10 cellular contexts compared by ENCODE assay signal in genomic region chr15:66705277-66705927, GRCh38. TPM values are rescaled to one million over a fixed set of nuclear protein-coding genes. Genes with fewer than 3 reads are reported as not detected.
DNase-seq lines count a peak whose midpoint lies in the region; ATAC-seq and TF ChIP-seq lines count a peak whose summit lies in the region.
"Had no signal": no experiment of that assay in that cellular context is flagged by ENCODE, and none has a peak within 500 bp of the region (broad histone marks: within the 10 kb centered on the region; RNA-seq: fewer than 3 reads in every experiment).

No MANE protein-coding gene starts in this region.

- no peaks in the 10 kb centered on the region; the same call in 1 of the 2 replicates for H3K36me3 ChIP-seq in H7 (replicated peaks; ENCODE audit: control insufficient read depth, insufficient read depth, low read length)
- no peaks in the 10 kb centered on the region for H3K36me3 ChIP-seq in PC-3 (ENCODE audit: low read depth, low read length)
- no peaks in the 10 kb centered on the region for H3K36me3 ChIP-seq in sigmoid colon

- H3K27me3 Mint-ChIP-seq in stimulated activated naive CD8-positive, alpha-beta T cell treated with anti-CD3 and anti-CD28 coated beads, Interleukin-15, amount 100 ng/mL, for 72 hours: peaks cover 40% of the 10 kb centered on the region

- H3K27me3 ChIP-seq in H7 (ENCODE audit: control insufficient read depth, insufficient read depth, low read length) (peaks cover 20% of the 10 kb centered on the region; the same call in 1 of the 2 replicates), PC-3 (ENCODE audit: low read length) (no peaks in the 10 kb centered on the region), right cardiac atrium (ENCODE audit: control insufficient read depth, insufficient read depth) (no peaks in the 10 kb centered on the region), sigmoid colon (no peaks in the 10 kb centered on the region)

- H3F3A ChIP-seq in PC-3 (ENCODE audit: low read length, unreplicated experiment): no peaks in the 10 kb centered on the region

- no peak overlapping the region for H2AFZ ChIP-seq in PC-3 (ENCODE audit: low read length)

- BruUV-seq in PC-3 (replicated peaks; lab: Mats Ljungman, UMichigan): no TSS peak

- no peaks in the 10 kb centered on the region for H3K9me3 Mint-ChIP-seq in stimulated activated naive CD8-positive, alpha-beta T cell treated with anti-CD3 and anti-CD28 coated beads, Interleukin-15, amount 100 ng/mL, for 72 hours

- H3K4me3 Mint-ChIP-seq in stimulated activated naive CD8-positive, alpha-beta T cell treated with anti-CD3 and anti-CD28 coated beads, Interleukin-15, amount 100 ng/mL, for 72 hours: no peak overlapping the region

- H3K27ac ChIP-seq in PC-3 (ENCODE audit: low read length) (no peak overlapping the region), right cardiac atrium (ENCODE audit: low read length) (peak overlapping the region; percentile 92), sigmoid colon (peak overlapping the region; percentile 77 to 88 (median 86))

- CTCF ChIA-PET in PC-3 (lab: Charles Lee): no interaction called here

- H3K4me2 ChIP-seq in PC-3 (ENCODE audit: low read length): peak overlapping the region; percentile 89

- no peak for ATAC-seq in PC-3
- no peak for ATAC-seq in right cardiac atrium
- ATAC-seq in GM18517 (IDR thresholded peaks at IDR 0.05; ENCODE audit: unreplicated experiment): no peak
- no peak for ATAC-seq in GM21515 (IDR thresholded peaks at IDR 0.05; ENCODE audit: unreplicated experiment)
- ATAC-seq in stimulated activated naive CD8-positive, alpha-beta T cell treated with anti-CD3 and anti-CD28 coated beads, Interleukin-15, amount 100 ng/mL, for 72 hours: no peak

- POLR2A ChIA-PET in PC-3 (lab: Charles Lee; ENCODE audit: unreplicated experiment): interaction anchor here (0.7 kb wide), 1 partner anchor 1870 kb away, joined by 3 read pairs; no protein-coding TSS in a partner anchor

- no peak for TF ChIP-seq CTCF in PC-3 (conservative IDR thresholded peaks at IDR 0.05; ENCODE audit: low read depth, low read length)
- no peak for TF ChIP-seq CTCF in sigmoid colon (IDR thresholded peaks at IDR 0.05)

- H3K79me2 ChIP-seq in PC-3 (ENCODE audit: low read length): peaks cover 55% of the 10 kb centered on the region

- TF ChIP-seq POLR2A in sigmoid colon (IDR thresholded peaks at IDR 0.05): no peak

- H3K9me2 ChIP-seq in PC-3 (replicated peaks; ENCODE audit: low read length): no peaks in the 10 kb centered on the region

- peaks cover 17% of the 10 kb centered on the region for H3K4me1 ChIP-seq in PC-3 (ENCODE audit: insufficient read depth, low read length)
- peaks cover 10% of the 10 kb centered on the region for H3K4me1 ChIP-seq in right cardiac atrium (ENCODE audit: control insufficient read depth, insufficient read depth, low read length)
- H3K4me1 ChIP-seq in sigmoid colon: peaks cover 0 to 65% (median 55%) of the 10 kb centered on the region in 4 donors

- no peak for TF ChIP-seq EP300 in sigmoid colon (IDR thresholded peaks at IDR 0.05)

- H3K9ac ChIP-seq in PC-3 (ENCODE audit: low read length): no peak overlapping the region

- peak overlapping the region; percentile 18; the same call in 1 of the 2 replicates for H3K4me3 ChIP-seq in H7 (ENCODE audit: insufficient read depth, low read depth, low read length)
- H3K4me3 ChIP-seq in PC-3 (ENCODE audit: low read length): peak overlapping the region; percentile 81
- peak overlapping the region; percentile 95 for H3K4me3 ChIP-seq in right cardiac atrium (ENCODE audit: low read length)
- peak overlapping the region in 1 of 4 donors; percentile 72 for H3K4me3 ChIP-seq in sigmoid colon

- H3K9me3 ChIP-seq in PC-3 (ENCODE audit: low read length) (no peaks in the 10 kb centered on the region), right cardiac atrium (ENCODE audit: control insufficient read depth, low read length) (no peaks in the 10 kb centered on the region), sigmoid colon (no peaks in the 10 kb centered on the region)

- H4K20me1 ChIP-seq in PC-3 (ENCODE audit: low read length): peaks cover 13% of the 10 kb centered on the region; the same call in 1 of the 2 replicates

- H3K4me1 Mint-ChIP-seq in stimulated activated naive CD8-positive, alpha-beta T cell treated with anti-CD3 and anti-CD28 coated beads, Interleukin-15, amount 100 ng/mL, for 72 hours: peaks cover 25% of the 10 kb centered on the region

- intact Hi-C loops in PC-3 (cut with micrococcal nuclease): loop anchor here (2.0 kb wide), 1 partner anchor 39 kb away; no protein-coding TSS in a partner anchor
- intact Hi-C loops in right cardiac atrium (cut with DNase I): loop anchor here (5.0 kb wide), 2 partner anchors 67 to 147 kb away; no protein-coding TSS in a partner anchor
- intact Hi-C loops in sigmoid colon (cut with DNase I): no loop called here

- H3K27ac Mint-ChIP-seq in stimulated activated naive CD8-positive, alpha-beta T cell treated with anti-CD3 and anti-CD28 coated beads, Interleukin-15, amount 100 ng/mL, for 72 hours: no peak overlapping the region

- DNase-seq in H7 (no peak), PC-3 (no peak), right cardiac atrium (no peak), sigmoid colon (no peak), NCI-H345 (lab: John Stamatoyannopoulos, UW) (no peak)
- DNase-seq in stimulated activated naive CD8-positive, alpha-beta T cell treated with anti-CD3 and anti-CD28 coated beads, Interleukin-15, amount 100 ng/mL, for 72 hours: no peak
- DNase-seq: GDM1, SW 1271 had no signal

- WGBS in right cardiac atrium: 40% methylated on average over 3 of the region's 3 CpGs
- 59 to 79% methylated on average over 3 of the region's 3 CpGs for WGBS in sigmoid colon, 2 donors

RNA-seq across cellular contexts. Expression of gene SMAD6, which starts 3.4 kb away (rescaled TPM):
- total RNA-seq in H7 (2014; rRNA removed; shearing (Covaris generic)): 24.8 and 25.4 TPM in 2 replicates
- total RNA-seq in PC-3 (2014; rRNA removed) (19.9 and 21.8 TPM in 2 replicates), right cardiac atrium (10 to 100 TPM; 54.5 to 68.8 (median 63.2) TPM), sigmoid colon (1 to 10 TPM; 4.8 to 8.0 (median 5.8) TPM)
- polyA plus RNA-seq in right cardiac atrium (31.6 TPM), sigmoid colon (1 to 10 TPM; 1.8 to 9.2 (median 1.8) TPM)
